Comparison of ENCODE assay signal across 10 cellular contexts in genomic region chr2:135839713-135840112, GRCh38. TPM values are rescaled to one million over a fixed set of nuclear protein-coding genes. Genes with fewer than 3 reads are reported as not detected.
DNase-seq lines count a peak whose midpoint lies in the region; ATAC-seq and TF ChIP-seq lines count a peak whose summit lies in the region.
"Had no signal": no experiment of that assay in that cellular context is flagged by ENCODE, and none has a peak within 500 bp of the region (broad histone marks: within the 10 kb centered on the region; RNA-seq: fewer than 3 reads in every experiment).

No MANE protein-coding gene starts in this region.

- H3K36me3 ChIP-seq in osteoblast (ENCODE audit: insufficient read depth, low read length), result peaks cover 9% of the 10 kb centered on the region
- peaks cover 24% of the 10 kb centered on the region for H3K36me3 ChIP-seq in H7 (replicated peaks; ENCODE audit: control insufficient read depth, insufficient read depth, low read length)

- DNase-seq in DMS 273 (lab: John Stamatoyannopoulos, UW; ENCODE audit: unreplicated experiment), result peak; percentile 89
- peak; percentile 80 for DNase-seq in NCI-H82 (lab: John Stamatoyannopoulos, UW)
- peak; percentile 89 for DNase-seq in fibroblast of mammary gland (ENCODE audit: low read depth)
- DNase-seq in osteoblast (ENCODE audit: insufficient read length, low spot score, missing footprints), result peak; percentile 84
- no peak for DNase-seq in putamen (ENCODE audit: low spot score)
- no peak for DNase-seq in H7
- DNase-seq: effector memory CD4-positive, alpha-beta T cell; NCI-H1048 had no signal

- H2AFZ ChIP-seq in osteoblast (ENCODE audit: low read length), result no peak overlapping the region

- peak overlapping the region; percentile 63 for H3K27ac ChIP-seq in osteoblast (ENCODE audit: low read depth, low read length)

- no peaks in the 10 kb centered on the region for H4K20me1 ChIP-seq in osteoblast (ENCODE audit: insufficient read depth, low read length)

- peak overlapping the region; percentile 82 for H3K4me2 ChIP-seq in osteoblast (ENCODE audit: insufficient read depth, low read length)

- ATAC-seq in GM19023 (IDR thresholded peaks at IDR 0.05; ENCODE audit: unreplicated experiment) (no peak), GM18519 (IDR thresholded peaks at IDR 0.05; ENCODE audit: low FRiP score, unreplicated experiment) (no peak)

- no peaks in the 10 kb centered on the region for H3K9me3 ChIP-seq in osteoblast (ENCODE audit: low read depth, low read length)

- peaks cover 39% of the 10 kb centered on the region for H3K4me1 ChIP-seq in osteoblast (ENCODE audit: insufficient read depth, low read length)

- H3K79me2 ChIP-seq in osteoblast (ENCODE audit: insufficient read depth, low read length), result no peaks in the 10 kb centered on the region

- no peak overlapping the region for H3K4me3 ChIP-seq in fibroblast of mammary gland (ENCODE audit: control insufficient read depth, low read depth, low read length)
- H3K4me3 ChIP-seq in osteoblast (ENCODE audit: insufficient read depth, low read length), result no peak overlapping the region
- no peak overlapping the region for H3K4me3 ChIP-seq in H7 (ENCODE audit: insufficient read depth, low read depth, low read length)

- H3K27me3 ChIP-seq in osteoblast (ENCODE audit: insufficient read depth, low read length) (no peaks in the 10 kb centered on the region), H7 (ENCODE audit: control insufficient read depth, insufficient read depth, low read length) (no peaks in the 10 kb centered on the region)

- no peak for TF ChIP-seq CTCF in fibroblast of mammary gland (conservative IDR thresholded peaks at IDR 0.05; ENCODE audit: control insufficient read depth, insufficient read depth, low read depth, low read length)
- TF ChIP-seq CTCF in osteoblast (IDR thresholded peaks at IDR 0.05; ENCODE audit: extremely low read depth, low read depth, low read length), result no peak

RNA-seq across cellular contexts. Expression of gene LCT, which starts 2.7 kb away (rescaled TPM):
- total RNA-seq in osteoblast, result under 0.01 TPM in 2 replicates
- 0.03 TPM in 1 of 2 replicates, not detected in the other for total RNA-seq in H7 (2014; rRNA removed; shearing (Covaris generic))

RNA-seq across cellular contexts. Expression of gene MCM6, which starts 36.5 kb away (rescaled TPM):
- 14.5 and 15.6 TPM in 2 replicates for total RNA-seq in osteoblast
- total RNA-seq in H7 (2014; rRNA removed; shearing (Covaris generic)), result 53.6 and 61.6 TPM in 2 replicates

Comparison
In these comparisons a context has a peak if more than half of its experiments do, and no peak if none do; other contexts are left out.
1. DNase-seq: peak in DMS 273 (single experiment), NCI-H82 (single experiment), fibroblast of mammary gland (single experiment) and osteoblast (single experiment); none in putamen (single experiment) and H7 (single experiment).